Comparison of ENCODE assay signal across 1 cellular context in the genomic region with DNA sequence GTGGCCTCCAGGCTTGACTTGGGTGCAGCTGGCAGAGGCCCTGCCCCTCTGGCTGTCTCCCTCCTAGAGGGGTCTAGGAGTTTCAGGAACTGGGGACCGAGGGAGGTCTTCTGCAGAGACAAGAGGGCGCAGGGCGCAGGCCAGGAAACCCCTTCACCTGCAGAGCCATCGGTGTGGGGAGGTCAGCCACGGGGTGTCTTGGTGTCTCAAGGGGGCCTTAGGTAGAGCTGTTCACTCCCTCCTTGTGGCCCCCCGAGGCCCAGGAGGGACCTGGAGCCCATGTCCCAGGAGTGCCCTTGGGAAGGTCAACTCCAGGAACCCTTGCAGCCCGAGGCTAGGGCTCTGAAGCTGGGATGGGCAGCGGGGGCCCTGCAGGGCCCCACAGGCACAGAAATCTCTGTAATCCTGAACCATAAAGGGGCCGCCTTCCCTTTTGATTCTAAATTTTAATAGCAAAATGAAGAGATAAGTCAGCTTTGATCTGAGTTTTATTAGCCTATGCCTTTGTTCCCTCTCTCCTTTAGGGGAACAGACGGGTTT.
TF ChIP-seq lines count a peak whose summit lies in the region.

No MANE protein-coding gene starts in this region.

TF ChIP-seq in HEK293T, 16 proteins besides CTCF, POLR2A, EP300 and RAD21 (continued from another document):
- no peak for TF ChIP-seq FOXA1 (IDR thresholded peaks at IDR 0.05)
- TF ChIP-seq, protein P1, sequence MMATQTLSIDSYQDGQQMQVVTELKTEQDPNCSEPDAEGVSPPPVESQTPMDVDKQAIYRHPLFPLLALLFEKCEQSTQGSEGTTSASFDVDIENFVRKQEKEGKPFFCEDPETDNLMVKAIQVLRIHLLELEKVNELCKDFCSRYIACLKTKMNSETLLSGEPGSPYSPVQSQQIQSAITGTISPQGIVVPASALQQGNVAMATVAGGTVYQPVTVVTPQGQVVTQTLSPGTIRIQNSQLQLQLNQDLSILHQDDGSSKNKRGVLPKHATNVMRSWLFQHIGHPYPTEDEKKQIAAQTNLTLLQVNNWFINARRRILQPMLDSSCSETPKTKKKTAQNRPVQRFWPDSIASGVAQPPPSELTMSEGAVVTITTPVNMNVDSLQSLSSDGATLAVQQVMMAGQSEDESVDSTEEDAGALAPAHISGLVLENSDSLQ (IDR thresholded peaks at IDR 0.05), result no peak
- TF ChIP-seq ARNT (IDR thresholded peaks at IDR 0.05), result no peak
- TF ChIP-seq HDGF (IDR thresholded peaks at IDR 0.05; ENCODE audit: borderline replicate concordance), result no peak
- no peak for TF ChIP-seq NFRKB (IDR thresholded peaks at IDR 0.05)
- TF ChIP-seq SUZ12 (IDR thresholded peaks at IDR 0.05), result no peak
- no peak for TF ChIP-seq SP1 (IDR thresholded peaks at IDR 0.05)
